Comparison of ENCODE assay signal across 22 cellular contexts in genomic region chr10:71711052-71711623, GRCh38. TPM values are rescaled to one million over a fixed set of nuclear protein-coding genes. Genes with fewer than 3 reads are reported as not detected.
A peak's percentile ranks its signal among the peaks of the same experiment; 100 is the strongest.
DNase-seq lines count a peak whose midpoint lies in the region; ATAC-seq and TF ChIP-seq lines count a peak whose summit lies in the region.
"Had no signal": no experiment of that assay in that cellular context is flagged by ENCODE, and none has a peak within 500 bp of the region (broad histone marks: within the 10 kb centered on the region; RNA-seq: fewer than 3 reads in every experiment).

No MANE protein-coding gene starts in this region.

- WGBS in esophagus muscularis mucosa = 96% methylated on average over 6 of the region's 6 CpGs
- 83 to 91% methylated on average over 2 to 5 of the region's 6 CpGs for WGBS in tibial nerve, 2 donors
- 86 to 90% methylated on average over 4 to 6 of the region's 6 CpGs for WGBS in thyroid gland, 2 donors

- no peak for TF ChIP-seq POLR2A in esophagus muscularis mucosa (IDR thresholded peaks at IDR 0.05; ENCODE audit: low read depth)
- TF ChIP-seq POLR2A in tibial nerve (IDR thresholded peaks at IDR 0.05) = no peak
- no peak for TF ChIP-seq POLR2A in thyroid gland (IDR thresholded peaks at IDR 0.05)

- no peak for DNase-seq in activated naive CD4-positive, alpha-beta T cell treated with anti-CD3 and anti-CD28 coated beads, Interleukin-2, amount 50 U/mL, for 16 hours
- DNase-seq in activated CD8-positive, alpha-beta T cell treated with anti-CD3 and anti-CD28 coated beads for 36 hours = no peak
- DNase-seq in esophagus muscularis mucosa (ENCODE audit: extremely low spot score) (no peak), tibial nerve (ENCODE audit: low spot score in 2 of 2) (no peak), thyroid gland (no peak), posterior vena cava (ENCODE audit: low spot score) (no peak), HT-29 (ENCODE audit: low spot score) (no peak)
- DNase-seq: activated CD4-positive, alpha-beta T cell treated with anti-CD3 and anti-CD28 coated beads for 1 hour; activated T-cell treated with anti-CD3 and anti-CD28 coated beads, Interleukin-2, amount 50 U/mL, for 4 hours; Calu3; foreskin melanocyte; naive B cell; NCI-H1694; SIG-M5; stimulated activated CD4-positive, alpha-beta T cell treated with anti-CD3 and anti-CD28 coated beads, Interleukin-12 subunit alpha, Interleukin-12 subunit beta, amount 100 ng/mL, for 4 hours; T1000 had no signal

- no peak for TF ChIP-seq CTCF in activated CD8-positive, alpha-beta T cell treated with anti-CD3 and anti-CD28 coated beads for 36 hours (IDR thresholded peaks at IDR 0.05)
- TF ChIP-seq CTCF in esophagus muscularis mucosa (IDR thresholded peaks at IDR 0.05) (no peak), tibial nerve (IDR thresholded peaks at IDR 0.05) (no peak), thyroid gland (IDR thresholded peaks at IDR 0.05) (no peak)

- H3K4me1 ChIP-seq in esophagus muscularis mucosa (peaks cover 42 to 52% (median 49%) of the 10 kb centered on the region in 4 donors), tibial nerve (peaks cover 16 to 72% (median 41%) of the 10 kb centered on the region in 4 donors), thyroid gland (peaks cover 16 to 30% of the 10 kb centered on the region in 2 donors)

- H3K36me3 ChIP-seq in esophagus muscularis mucosa (no peaks in the 10 kb centered on the region), tibial nerve (no peaks in the 10 kb centered on the region), thyroid gland (no peaks in the 10 kb centered on the region)

- H3K27ac ChIP-seq in esophagus muscularis mucosa (replicated peaks in 1 of 4) = peak overlapping the region in 3 of 4 donors; percentile 90 to 93 (median 92)
- H3K27ac ChIP-seq in tibial nerve = peak overlapping the region; percentile 86 to 96 (median 92)
- H3K27ac ChIP-seq in thyroid gland = no peak overlapping the region

- H3K27ac Mint-ChIP-seq in activated naive CD4-positive, alpha-beta T cell treated with anti-CD3 and anti-CD28 coated beads, Interleukin-2, amount 50 U/mL, for 24 hours = peak overlapping the region; percentile 46
- H3K27ac Mint-ChIP-seq in activated CD8-positive, alpha-beta T cell treated with anti-CD3 and anti-CD28 coated beads for 36 hours = peak overlapping the region; percentile 96
- H3K27ac Mint-ChIP-seq: GM23338 had no signal

- POLR2A ChIA-PET in activated CD8-positive, alpha-beta T cell treated with anti-CD3 and anti-CD28 coated beads for 36 hours (lab: Charles Lee) = interaction anchor here (0.9 to 7.5 kb wide), 3 partner anchors 14 to 64 kb away, joined by 3 to 65 read pairs (median 15); partner anchors contain the start of gene VSIR

- H3K27me3 Mint-ChIP-seq in activated naive CD4-positive, alpha-beta T cell treated with anti-CD3 and anti-CD28 coated beads, Interleukin-2, amount 50 U/mL, for 24 hours = no peaks in the 10 kb centered on the region
- H3K27me3 Mint-ChIP-seq in activated CD8-positive, alpha-beta T cell treated with anti-CD3 and anti-CD28 coated beads for 36 hours = no peaks in the 10 kb centered on the region
- H3K27me3 Mint-ChIP-seq: naive B cell had no signal

- ATAC-seq in activated CD8-positive, alpha-beta T cell treated with anti-CD3 and anti-CD28 coated beads for 36 hours = no peak
- ATAC-seq: activated T-cell treated with anti-CD3 and anti-CD28 coated beads, Interleukin-2, amount 50 U/mL, for 4 hours; GM23338 had no signal

- intact Hi-C loops in activated CD8-positive, alpha-beta T cell treated with anti-CD3 and anti-CD28 coated beads for 36 hours (cut with micrococcal nuclease) = no loop called here
- intact Hi-C loops in esophagus muscularis mucosa (cut with DNase I) = loop anchor here (5.0 kb wide), 1 partner anchor 61 kb away; the partner anchor contains the start of gene VSIR
- intact Hi-C loops in thyroid gland (cut with DNase I) = no loop called here
- intact Hi-C loops in posterior vena cava (cut with DNase I) = loop anchor here in 1 of 2 donors (10.0 kb wide), 1 partner anchor 326 kb away; no protein-coding TSS in a partner anchor

- H3K4me3 ChIP-seq in esophagus muscularis mucosa = no peak overlapping the region
- H3K4me3 ChIP-seq in tibial nerve = no peak overlapping the region
- H3K4me3 ChIP-seq in thyroid gland (replicated peaks in 1 of 3) = no peak overlapping the region
- H3K4me3 ChIP-seq: GM23338 had no signal

- TF ChIP-seq EP300 in esophagus muscularis mucosa (IDR thresholded peaks at IDR 0.05) (no peak), tibial nerve (IDR thresholded peaks at IDR 0.05) (no peak)

- H3K27me3 ChIP-seq in esophagus muscularis mucosa (no peaks in the 10 kb centered on the region), tibial nerve (no peaks in the 10 kb centered on the region), thyroid gland (no peaks in the 10 kb centered on the region)

- H3K9me3 ChIP-seq in esophagus muscularis mucosa (no peaks in the 10 kb centered on the region), tibial nerve (no peaks in the 10 kb centered on the region), thyroid gland (no peaks in the 10 kb centered on the region)

- no peaks in the 10 kb centered on the region for H3K9me3 Mint-ChIP-seq in activated naive CD4-positive, alpha-beta T cell treated with anti-CD3 and anti-CD28 coated beads, Interleukin-2, amount 50 U/mL, for 24 hours
- no peaks in the 10 kb centered on the region for H3K9me3 Mint-ChIP-seq in activated CD8-positive, alpha-beta T cell treated with anti-CD3 and anti-CD28 coated beads for 36 hours
- H3K9me3 Mint-ChIP-seq: activated T-cell treated with anti-CD3 and anti-CD28 coated beads, Interleukin-2, amount 50 U/mL, for 4 hours; GM23338; naive B cell had no signal

- H3K4me3 Mint-ChIP-seq in activated naive CD4-positive, alpha-beta T cell treated with anti-CD3 and anti-CD28 coated beads, Interleukin-2, amount 50 U/mL, for 24 hours = no peak overlapping the region
- no peak overlapping the region for H3K4me3 Mint-ChIP-seq in activated CD8-positive, alpha-beta T cell treated with anti-CD3 and anti-CD28 coated beads for 36 hours
- H3K4me3 Mint-ChIP-seq: activated T-cell treated with anti-CD3 and anti-CD28 coated beads, Interleukin-2, amount 50 U/mL, for 4 hours; GM23338 had no signal

- CTCF ChIA-PET in activated CD8-positive, alpha-beta T cell treated with anti-CD3 and anti-CD28 coated beads for 36 hours (lab: Charles Lee) = interaction anchor here (0.8 to 12.4 kb wide), 9 partner anchors 14 to 397 kb away, joined by 3 to 189 read pairs (median 4); partner anchors contain the start of gene VSIR

- H3K36me3 Mint-ChIP-seq in activated naive CD4-positive, alpha-beta T cell treated with anti-CD3 and anti-CD28 coated beads, Interleukin-2, amount 50 U/mL, for 24 hours = no peaks in the 10 kb centered on the region
- H3K36me3 Mint-ChIP-seq in activated CD8-positive, alpha-beta T cell treated with anti-CD3 and anti-CD28 coated beads for 36 hours (ENCODE audit: low read depth) = no peaks in the 10 kb centered on the region
- H3K36me3 Mint-ChIP-seq: naive B cell had no signal

- peaks cover 70% of the 10 kb centered on the region for H3K4me1 Mint-ChIP-seq in activated naive CD4-positive, alpha-beta T cell treated with anti-CD3 and anti-CD28 coated beads, Interleukin-2, amount 50 U/mL, for 24 hours
- H3K4me1 Mint-ChIP-seq in activated CD8-positive, alpha-beta T cell treated with anti-CD3 and anti-CD28 coated beads for 36 hours (ENCODE audit: low read depth) = peaks cover 67% of the 10 kb centered on the region

RNA-seq across cellular contexts. Expression of gene C10orf105, which starts 8.4 kb away (rescaled TPM):
- total RNA-seq in activated CD8-positive, alpha-beta T cell treated with anti-CD3 and anti-CD28 coated beads for 36 hours = under 1 TPM; 0.16 to 0.27 TPM
- total RNA-seq in esophagus muscularis mucosa (under 1 TPM in 3 of 4 donors, not detected in 1; 0.06 to 0.17 (median 0.11) TPM), tibial nerve (under 1 TPM; 0.20 to 0.42 (median 0.26) TPM), thyroid gland (not detected), posterior vena cava (under 1 TPM; 0.23 to 0.24 TPM)
- total RNA-seq in HT-29 (2014; rRNA removed; shearing (Covaris generic)) = 0.20 TPM in 1 of 2 replicates, not detected in the other
- total RNA-seq: Calu3, chondrocyte, endothelial cell of umbilical vein, LHCN-M2, pulmonary artery endothelial cell had no signal

Comparison
In these comparisons a context has a peak if more than half of its experiments do, and no peak if none do; other contexts are left out.
1. H3K27ac ChIP-seq: peak in esophagus muscularis mucosa (3 of 4) and tibial nerve (4 of 4); none in thyroid gland (0 of 3).